In the genomic region with DNA sequence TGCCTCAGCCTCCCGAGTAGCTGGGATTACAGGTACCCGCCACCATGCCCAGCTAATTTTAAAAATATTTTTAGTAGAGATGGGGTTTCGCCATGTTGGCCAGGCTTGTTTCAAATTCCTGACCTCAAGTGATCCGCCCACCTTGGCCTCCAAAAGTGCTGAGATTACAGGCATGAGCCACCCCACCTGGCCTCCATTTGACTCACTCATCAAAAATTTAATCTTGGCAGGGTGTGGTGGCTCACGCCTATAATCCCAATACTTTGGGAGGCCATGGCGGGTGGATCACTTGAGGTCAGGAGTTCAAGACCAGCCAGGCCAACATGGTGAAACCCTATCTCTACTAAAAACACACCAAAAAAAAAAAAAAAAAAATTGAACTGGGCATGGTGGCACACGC, we compare ENCODE assay signal across 3 cellular contexts. TPM values are rescaled to one million over a fixed set of nuclear protein-coding genes. Genes with fewer than 3 reads are reported as not detected.
"Had no signal": no experiment of that assay in that cellular context is flagged by ENCODE, and none has a peak within 500 bp of the region (broad histone marks: within the 10 kb centered on the region; RNA-seq: fewer than 3 reads in every experiment).

No MANE protein-coding gene starts in this region.

RNA-seq across cellular contexts. Expression of gene CEP295NL, which starts 8.5 kb away (rescaled TPM):
- total RNA-seq: activated CD4-positive, alpha-beta memory T cell treated with anti-CD3 and anti-CD28 coated beads, Interleukin-2, amount 10 ng/mL, durations not matched to agents 7 days and 5 days; K562; T-helper 2 cell treated with Interferon-gamma antibody and Interleukin-4, amounts not matched to agents 100 ng/mL and 5 ng/mL, for 36 hours had no signal
- polyA plus RNA-seq: K562 had no signal

RNA-seq across cellular contexts. Expression of gene TIMP2, which starts 13.6 kb away (rescaled TPM):
- polyA plus RNA-seq: K562 had no signal
